In the genomic region with DNA sequence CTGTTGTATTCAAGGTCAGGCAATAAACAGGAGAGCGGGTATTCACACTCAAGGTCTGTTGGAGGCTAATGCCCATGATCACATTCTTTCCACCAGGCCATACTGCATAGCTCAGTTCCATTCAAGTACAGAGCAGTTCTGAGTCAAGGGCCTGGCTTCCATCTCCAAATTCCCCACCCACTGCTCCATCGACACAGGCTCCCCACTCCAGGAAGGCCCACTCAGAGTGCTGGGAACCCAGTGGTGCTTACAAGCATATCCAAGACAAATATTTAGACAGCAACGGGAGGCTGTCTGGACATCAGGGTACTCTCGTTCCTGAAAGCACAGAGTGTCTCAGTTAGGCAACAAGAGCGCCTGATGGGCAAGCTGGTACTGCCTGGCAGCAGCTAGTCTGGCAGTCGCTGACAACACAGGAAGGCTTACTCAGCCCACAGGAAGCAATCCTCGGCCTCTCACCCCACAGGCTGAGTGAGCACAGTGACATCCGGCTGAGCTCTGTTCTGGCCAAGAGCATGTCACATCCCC, we compare ENCODE assay signal across 8 cellular contexts. TPM values are rescaled to one million over a fixed set of nuclear protein-coding genes. Genes with fewer than 3 reads are reported as not detected.
DNase-seq lines count a peak whose midpoint lies in the region; ATAC-seq lines count a peak whose summit lies in the region.

No MANE protein-coding gene starts in this region.

- peak; percentile 88 for ATAC-seq in GM18498 (IDR thresholded peaks at IDR 0.05; ENCODE audit: unreplicated experiment)
- peak; percentile 100 for ATAC-seq in activated CD8-positive, alpha-beta memory T cell treated with anti-CD3 and anti-CD28 coated beads, Interleukin-2, amount 10 ng/mL, durations not matched to agents 7 days and 5 days
- no peak for ATAC-seq in HG02571 (IDR thresholded peaks at IDR 0.05; ENCODE audit: unreplicated experiment)

- no peaks in the 10 kb centered on the region for H3K27me3 ChIP-seq in endocrine pancreas (ENCODE audit: control insufficient read depth, insufficient read depth, low read length)
- no peaks in the 10 kb centered on the region for H3K27me3 ChIP-seq in mucosa of stomach (ENCODE audit: control insufficient read depth, insufficient read depth, low read length)

- H3K9me3 ChIP-seq in endocrine pancreas (ENCODE audit: control insufficient read depth, low read length) (no peaks in the 10 kb centered on the region), mucosa of stomach (ENCODE audit: control insufficient read depth, low read length) (no peaks in the 10 kb centered on the region)

- peak overlapping the region; percentile 60 for H3K4me3 Mint-ChIP-seq in activated CD8-positive, alpha-beta memory T cell treated with anti-CD3 and anti-CD28 coated beads, Interleukin-2, amount 10 ng/mL, durations not matched to agents 7 days and 5 days

- DNase-seq in NCI-H2196 (lab: John Stamatoyannopoulos, UW; ENCODE audit: unreplicated experiment) (peak; percentile 29), NAMALWA (ENCODE audit: low spot score) (no peak)
- peak; percentile 93 for DNase-seq in activated CD8-positive, alpha-beta memory T cell treated with anti-CD3 and anti-CD28 coated beads, Interleukin-2, amount 10 ng/mL, durations not matched to agents 7 days and 5 days
- DNase-seq in stimulated activated CD8-positive, alpha-beta memory T cell treated with anti-CD3 and anti-CD28 coated beads, Interleukin-4, amount 100 ng/mL, for 4 hours (ENCODE audit: low read depth in 2 of 2, low spot score in 1 of 2), result peak; percentile 39 to 62

- H3K4me1 ChIP-seq in endocrine pancreas (ENCODE audit: control insufficient read depth, insufficient read depth, low read length) (peaks cover 17% of the 10 kb centered on the region), mucosa of stomach (ENCODE audit: control insufficient read depth, insufficient read depth, low read length) (peaks cover 37% of the 10 kb centered on the region)

- H3K27me3 Mint-ChIP-seq in activated CD8-positive, alpha-beta memory T cell treated with anti-CD3 and anti-CD28 coated beads, Interleukin-2, amount 10 ng/mL, durations not matched to agents 7 days and 5 days, result no peaks in the 10 kb centered on the region

- no peaks in the 10 kb centered on the region for H3K9me3 Mint-ChIP-seq in activated CD8-positive, alpha-beta memory T cell treated with anti-CD3 and anti-CD28 coated beads, Interleukin-2, amount 10 ng/mL, durations not matched to agents 7 days and 5 days (ENCODE audit: low read depth)

- H3K36me3 ChIP-seq in endocrine pancreas (ENCODE audit: control insufficient read depth, insufficient read depth, low read length) (no peaks in the 10 kb centered on the region), mucosa of stomach (ENCODE audit: control insufficient read depth, insufficient read depth, low read length) (no peaks in the 10 kb centered on the region)

- H3K36me3 Mint-ChIP-seq in activated CD8-positive, alpha-beta memory T cell treated with anti-CD3 and anti-CD28 coated beads, Interleukin-2, amount 10 ng/mL, durations not matched to agents 7 days and 5 days, result peaks cover 39% of the 10 kb centered on the region

- H3K9ac ChIP-seq in endocrine pancreas (ENCODE audit: control insufficient read depth, insufficient read depth, low read length), result peak overlapping the region; percentile 38
- peak overlapping the region; percentile 0 for H3K9ac ChIP-seq in mucosa of stomach (ENCODE audit: low read length)

- CTCF ChIA-PET in activated CD8-positive, alpha-beta memory T cell treated with anti-CD3 and anti-CD28 coated beads, Interleukin-2, amount 10 ng/mL, durations not matched to agents 7 days and 5 days (lab: Charles Lee), result interaction anchor here (0.7 to 3.3 kb wide), 25 partner anchors 8 to 97 kb away, joined by 3 to 40 read pairs (median 5); a partner anchor contains a TSS

- H3K4me3 ChIP-seq in endocrine pancreas (ENCODE audit: control insufficient read depth, insufficient read depth, low read length) (no peak overlapping the region), mucosa of stomach (ENCODE audit: low read length) (no peak overlapping the region)

- H3K4me1 Mint-ChIP-seq in activated CD8-positive, alpha-beta memory T cell treated with anti-CD3 and anti-CD28 coated beads, Interleukin-2, amount 10 ng/mL, durations not matched to agents 7 days and 5 days, result peaks cover 56% of the 10 kb centered on the region

- H3K27ac Mint-ChIP-seq in activated CD8-positive, alpha-beta memory T cell treated with anti-CD3 and anti-CD28 coated beads, Interleukin-2, amount 10 ng/mL, durations not matched to agents 7 days and 5 days, result peak overlapping the region; percentile 98

RNA-seq across cellular contexts. Expression of a gene that starts 40.9 kb away (rescaled TPM):
- 10 to 100 TPM; 47.7 to 52.2 TPM for total RNA-seq in activated CD8-positive, alpha-beta memory T cell treated with anti-CD3 and anti-CD28 coated beads, Interleukin-2, amount 10 ng/mL, durations not matched to agents 7 days and 5 days

RNA-seq across cellular contexts. Expression of a gene that starts 42.3 kb away (rescaled TPM):
- total RNA-seq in activated CD8-positive, alpha-beta memory T cell treated with anti-CD3 and anti-CD28 coated beads, Interleukin-2, amount 10 ng/mL, durations not matched to agents 7 days and 5 days, result 10 to 100 TPM; 54.4 to 56.5 TPM
